In genomic region chr1:156740679-156741612, GRCh38 we compare ENCODE assay signal across 8 cellular contexts. TPM values are rescaled to one million over a fixed set of nuclear protein-coding genes. Genes with fewer than 3 reads are reported as not detected.
A peak's percentile ranks its signal among the peaks of the same experiment; 100 is the strongest.
DNase-seq lines count a peak whose midpoint lies in the region; ATAC-seq and TF ChIP-seq lines count a peak whose summit lies in the region.

TSS of gene MRPL24 (minus strand) at chr1:156741088. CDS start at chr1:156738704, 2,384 bp downstream.

- peaks cover 56% of the 10 kb centered on the region for H3K36me3 ChIP-seq in left ventricle myocardium inferior

- DNase-seq in NCI-H187 (lab: John Stamatoyannopoulos, UW) (peak; percentile 99 to 100), T-helper 2 cell (peak; percentile 84 to 100 (median 95)), left ventricle myocardium inferior (peak; percentile 97), progenitor cell of endocrine pancreas (ENCODE audit: low spot score, unreplicated experiment) (peak; percentile 90), ureter (ENCODE audit: low spot score) (peak; percentile 98)

- H3K9me3 Mint-ChIP-seq in progenitor cell of endocrine pancreas (ENCODE audit: low read depth) = no peaks in the 10 kb centered on the region

- H3K27me3 Mint-ChIP-seq in progenitor cell of endocrine pancreas = no peaks in the 10 kb centered on the region

- no peaks in the 10 kb centered on the region for H3K9me3 ChIP-seq in left ventricle myocardium inferior (replicated peaks)

- H3K4me3 ChIP-seq in left ventricle myocardium inferior = peak within 1 kb of the TSS; percentile 96

- H3K4me3 Mint-ChIP-seq in progenitor cell of endocrine pancreas (ENCODE audit: low read depth) = peak within 1 kb of the TSS; percentile 97

- intact Hi-C loops in left ventricle myocardium inferior (cut with micrococcal nuclease) = no loop called here

- H3K27me3 ChIP-seq in left ventricle myocardium inferior (ENCODE audit: low read depth) = no peaks in the 10 kb centered on the region

- H3K4me1 Mint-ChIP-seq in progenitor cell of endocrine pancreas (ENCODE audit: low read depth) = peaks cover 20% of the 10 kb centered on the region

- H3K4me1 ChIP-seq in left ventricle myocardium inferior = peaks cover 45% of the 10 kb centered on the region

- H3K27ac ChIP-seq in angular gyrus (ENCODE audit: low read depth, low read length) (peak within 1 kb of the TSS; percentile 97), left ventricle myocardium inferior (replicated peaks) (peak within 1 kb of the TSS; percentile 90)

- H3K27ac Mint-ChIP-seq in progenitor cell of endocrine pancreas = peak within 1 kb of the TSS; percentile 98

- ATAC-seq in GM18498 (IDR thresholded peaks at IDR 0.05; ENCODE audit: unreplicated experiment) = peak; percentile 82
- peak; percentile 84 for ATAC-seq in HG02938 (IDR thresholded peaks at IDR 0.05; ENCODE audit: unreplicated experiment)

- peaks cover 13% of the 10 kb centered on the region for H3K36me3 Mint-ChIP-seq in progenitor cell of endocrine pancreas (ENCODE audit: insufficient read depth)

- TF ChIP-seq CTCF in left ventricle myocardium inferior (IDR thresholded peaks at IDR 0.05; ENCODE audit: borderline replicate concordance) (no peak), progenitor cell of endocrine pancreas (IDR thresholded peaks at IDR 0.05; ENCODE audit: unreplicated experiment) (no peak)

RNA-seq across cellular contexts. Expression of gene MRPL24, which starts in this region (rescaled TPM):
- total RNA-seq in left ventricle myocardium inferior (92.1 TPM), progenitor cell of endocrine pancreas (35.9 and 43.2 TPM in 2 replicates), ureter (91.6 TPM)

Comparison
In these comparisons a context has a peak if more than half of its experiments do, and no peak if none do; other contexts are left out.
1. Peak in every context shown above with its lines: DNase-seq, ATAC-seq, H3K4me3 ChIP-seq and H3K27ac ChIP-seq.